In genomic region chr6:81978230-81978629, GRCh38 we compare ENCODE assay signal across 1 cellular context.
A peak's percentile ranks its signal among the peaks of the same experiment; 100 is the strongest.
TF ChIP-seq lines count a peak whose summit lies in the region.

No MANE protein-coding gene starts in this region.

TF ChIP-seq in HEK293, 187 proteins besides CTCF, POLR2A, EP300 and RAD21 (continued from another document):
- TF ChIP-seq, protein P1, sequence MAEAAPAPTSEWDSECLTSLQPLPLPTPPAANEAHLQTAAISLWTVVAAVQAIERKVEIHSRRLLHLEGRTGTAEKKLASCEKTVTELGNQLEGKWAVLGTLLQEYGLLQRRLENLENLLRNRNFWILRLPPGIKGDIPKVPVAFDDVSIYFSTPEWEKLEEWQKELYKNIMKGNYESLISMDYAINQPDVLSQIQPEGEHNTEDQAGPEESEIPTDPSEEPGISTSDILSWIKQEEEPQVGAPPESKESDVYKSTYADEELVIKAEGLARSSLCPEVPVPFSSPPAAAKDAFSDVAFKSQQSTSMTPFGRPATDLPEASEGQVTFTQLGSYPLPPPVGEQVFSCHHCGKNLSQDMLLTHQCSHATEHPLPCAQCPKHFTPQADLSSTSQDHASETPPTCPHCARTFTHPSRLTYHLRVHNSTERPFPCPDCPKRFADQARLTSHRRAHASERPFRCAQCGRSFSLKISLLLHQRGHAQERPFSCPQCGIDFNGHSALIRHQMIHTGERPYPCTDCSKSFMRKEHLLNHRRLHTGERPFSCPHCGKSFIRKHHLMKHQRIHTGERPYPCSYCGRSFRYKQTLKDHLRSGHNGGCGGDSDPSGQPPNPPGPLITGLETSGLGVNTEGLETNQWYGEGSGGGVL (tag by site-specific recombination; IDR thresholded peaks at IDR 0.05) = no peak
- TF ChIP-seq, protein P2, sequence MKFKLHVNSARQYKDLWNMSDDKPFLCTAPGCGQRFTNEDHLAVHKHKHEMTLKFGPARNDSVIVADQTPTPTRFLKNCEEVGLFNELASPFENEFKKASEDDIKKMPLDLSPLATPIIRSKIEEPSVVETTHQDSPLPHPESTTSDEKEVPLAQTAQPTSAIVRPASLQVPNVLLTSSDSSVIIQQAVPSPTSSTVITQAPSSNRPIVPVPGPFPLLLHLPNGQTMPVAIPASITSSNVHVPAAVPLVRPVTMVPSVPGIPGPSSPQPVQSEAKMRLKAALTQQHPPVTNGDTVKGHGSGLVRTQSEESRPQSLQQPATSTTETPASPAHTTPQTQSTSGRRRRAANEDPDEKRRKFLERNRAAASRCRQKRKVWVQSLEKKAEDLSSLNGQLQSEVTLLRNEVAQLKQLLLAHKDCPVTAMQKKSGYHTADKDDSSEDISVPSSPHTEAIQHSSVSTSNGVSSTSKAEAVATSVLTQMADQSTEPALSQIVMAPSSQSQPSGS (tag by site-specific recombination; IDR thresholded peaks at IDR 0.05; ENCODE audit: low read depth) = peak; percentile 89
- TF ChIP-seq ZBTB21 (tag by site-specific recombination; IDR thresholded peaks at IDR 0.05) = peak; percentile 79
- no peak for TF ChIP-seq WT1 (tag by site-specific recombination; IDR thresholded peaks at IDR 0.05)
- TF ChIP-seq ZNF629 (tag by site-specific recombination; IDR thresholded peaks at IDR 0.05) = peak; percentile 77
- TF ChIP-seq ZNF114 (tag by site-specific recombination; IDR thresholded peaks at IDR 0.05) = no peak
TF ChIP-seq in HEK293: peak in this region for 3.
